ENCODE assay signal across 8 cellular contexts in genomic region chr20:41136336-41136694, GRCh38. TPM values are rescaled to one million over a fixed set of nuclear protein-coding genes. Genes with fewer than 3 reads are reported as not detected.
DNase-seq lines count a peak whose midpoint lies in the region; ATAC-seq and TF ChIP-seq lines count a peak whose summit lies in the region.

No MANE protein-coding gene starts in this region.

- no peaks in the 10 kb centered on the region for H3K9me3 Mint-ChIP-seq in activated naive CD4-positive, alpha-beta T cell treated with anti-CD3 and anti-CD28 coated beads, Interleukin-2, amount 50 U/mL, for 24 hours
- H3K9me3 Mint-ChIP-seq in activated naive CD8-positive, alpha-beta T cell treated with anti-CD3 and anti-CD28 coated beads, Interleukin-2, amount 50 U/mL, for 24 hours, result no peaks in the 10 kb centered on the region
- H3K9me3 Mint-ChIP-seq in type B pancreatic cell, result no peaks in the 10 kb centered on the region

- peak overlapping the region; percentile 87 to 92 for H3K27ac ChIP-seq in liver (ENCODE audit: low read depth in 1 of 2, low read length in 2 of 2)

- TF ChIP-seq RAD21 in liver (IDR thresholded peaks at IDR 0.05), result no peak

- DNase-seq in activated naive CD4-positive, alpha-beta T cell (lab: John Stamatoyannopoulos, UW), result no peak
- DNase-seq in activated naive CD8-positive, alpha-beta T cell treated with anti-CD3 and anti-CD28 coated beads, Interleukin-2, amount 50 U/mL, for 24 hours, result no peak
- DNase-seq in type B pancreatic cell (ENCODE audit: extremely low spot score, unreplicated experiment), result no peak
- no peak for DNase-seq in NCI-H1694 treated with DMSO at 0.1 percent for 48 hours (lab: John Stamatoyannopoulos, UW)

- peak overlapping the region; percentile 96 for H3K27ac Mint-ChIP-seq in activated naive CD4-positive, alpha-beta T cell treated with anti-CD3 and anti-CD28 coated beads, Interleukin-2, amount 50 U/mL, for 24 hours
- H3K27ac Mint-ChIP-seq in activated naive CD8-positive, alpha-beta T cell treated with anti-CD3 and anti-CD28 coated beads, Interleukin-2, amount 50 U/mL, for 24 hours, result peak overlapping the region; percentile 67
- peak overlapping the region; percentile 77 for H3K27ac Mint-ChIP-seq in type B pancreatic cell

- H3K27me3 ChIP-seq in liver (ENCODE audit: control insufficient read depth in 4 of 4, insufficient read depth in 4 of 4, low read length in 3 of 4), result no peaks in the 10 kb centered on the region

- H3K9ac ChIP-seq in liver (ENCODE audit: low read depth in 1 of 2, low read length in 2 of 2), result no peak overlapping the region

- WGBS in liver, result 32% methylated on average over 17 of the region's 17 CpGs

- no peaks in the 10 kb centered on the region for H3K36me3 ChIP-seq in liver (ENCODE audit: control insufficient read depth in 4 of 4, insufficient read depth in 3 of 4, low read depth in 1 of 4, low read length in 3 of 4)

- no peak for ATAC-seq in activated naive CD8-positive, alpha-beta T cell treated with anti-CD3 and anti-CD28 coated beads, Interleukin-2, amount 50 U/mL, for 24 hours
- ATAC-seq in HG02571 (IDR thresholded peaks at IDR 0.05; ENCODE audit: unreplicated experiment) (no peak), GM19324 (IDR thresholded peaks at IDR 0.05; ENCODE audit: low FRiP score, unreplicated experiment) (no peak)

- TF ChIP-seq CTCF in liver (IDR thresholded peaks at IDR 0.05; ENCODE audit: low read depth, low read length, missing input control) (no peak), type B pancreatic cell (conservative IDR thresholded peaks at IDR 0.05) (no peak)

- H3K4me1 Mint-ChIP-seq in activated naive CD4-positive, alpha-beta T cell treated with anti-CD3 and anti-CD28 coated beads, Interleukin-2, amount 50 U/mL, for 24 hours, result peaks cover 60% of the 10 kb centered on the region
- H3K4me1 Mint-ChIP-seq in activated naive CD8-positive, alpha-beta T cell treated with anti-CD3 and anti-CD28 coated beads, Interleukin-2, amount 50 U/mL, for 24 hours, result peaks cover 60% of the 10 kb centered on the region
- peaks cover 51% of the 10 kb centered on the region for H3K4me1 Mint-ChIP-seq in type B pancreatic cell (ENCODE audit: unreplicated experiment)

- H3K27me3 Mint-ChIP-seq in activated naive CD4-positive, alpha-beta T cell treated with anti-CD3 and anti-CD28 coated beads, Interleukin-2, amount 50 U/mL, for 24 hours, result no peaks in the 10 kb centered on the region
- H3K27me3 Mint-ChIP-seq in activated naive CD8-positive, alpha-beta T cell treated with anti-CD3 and anti-CD28 coated beads, Interleukin-2, amount 50 U/mL, for 24 hours, result no peaks in the 10 kb centered on the region
- no peaks in the 10 kb centered on the region for H3K27me3 Mint-ChIP-seq in type B pancreatic cell

- peak overlapping the region; percentile 76 to 90 (median 78) for H3K4me3 ChIP-seq in liver (ENCODE audit: low read depth in 1 of 3, low read length in 3 of 3)

- H3K36me3 Mint-ChIP-seq in activated naive CD4-positive, alpha-beta T cell treated with anti-CD3 and anti-CD28 coated beads, Interleukin-2, amount 50 U/mL, for 24 hours, result no peaks in the 10 kb centered on the region
- peaks cover 15% of the 10 kb centered on the region for H3K36me3 Mint-ChIP-seq in activated naive CD8-positive, alpha-beta T cell treated with anti-CD3 and anti-CD28 coated beads, Interleukin-2, amount 50 U/mL, for 24 hours (ENCODE audit: low read depth)
- peaks cover 7% of the 10 kb centered on the region for H3K36me3 Mint-ChIP-seq in type B pancreatic cell

- no peaks in the 10 kb centered on the region for H3K9me3 ChIP-seq in liver (ENCODE audit: control insufficient read depth in 4 of 4, low read length in 3 of 4)

- peaks cover 0 to 22% (median 12%) of the 10 kb centered on the region in 4 donors for H3K4me1 ChIP-seq in liver (ENCODE audit: control insufficient read depth in 4 of 4, insufficient read depth in 4 of 4, low read length in 3 of 4)

- peak overlapping the region; percentile 89 for H3K4me3 Mint-ChIP-seq in activated naive CD4-positive, alpha-beta T cell treated with anti-CD3 and anti-CD28 coated beads, Interleukin-2, amount 50 U/mL, for 24 hours
- peak overlapping the region; percentile 77 for H3K4me3 Mint-ChIP-seq in activated naive CD8-positive, alpha-beta T cell treated with anti-CD3 and anti-CD28 coated beads, Interleukin-2, amount 50 U/mL, for 24 hours
- peak overlapping the region; percentile 94 for H3K4me3 Mint-ChIP-seq in type B pancreatic cell

TF ChIP-seq in liver, 16 proteins besides CTCF, POLR2A, EP300 and RAD21:
- TF ChIP-seq NR2F2 (IDR thresholded peaks at IDR 0.05) (no peak), ATF3 (IDR thresholded peaks at IDR 0.05) (no peak), YY1 (IDR thresholded peaks at IDR 0.05) (no peak), FOXA2 (IDR thresholded peaks at IDR 0.05) (no peak), FOXA1 (IDR thresholded peaks at IDR 0.05) (no peak), RXRA (IDR thresholded peaks at IDR 0.05) (no peak), EGR1 (IDR thresholded peaks at IDR 0.05; ENCODE audit: low read depth in 2 of 2) (no peak), GABPA (IDR thresholded peaks at IDR 0.05 in 1 of 2, conservative IDR thresholded peaks at IDR 0.05 in 1 of 2) (no peak), HNF4G (IDR thresholded peaks at IDR 0.05) (no peak)
- TF ChIP-seq, protein P1, sequence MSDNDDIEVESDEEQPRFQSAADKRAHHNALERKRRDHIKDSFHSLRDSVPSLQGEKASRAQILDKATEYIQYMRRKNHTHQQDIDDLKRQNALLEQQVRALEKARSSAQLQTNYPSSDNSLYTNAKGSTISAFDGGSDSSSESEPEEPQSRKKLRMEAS (IDR thresholded peaks at IDR 0.05), result no peak

RNA-seq across cellular contexts. Expression of gene PLCG1, which starts 1.0 kb away (rescaled TPM):
- total RNA-seq in liver (10 to 100 TPM; 25.8 to 30.4 TPM), type B pancreatic cell (ENCODE audit: low replicate concordance) (78.9 and 241 TPM in 2 replicates)
- polyA plus RNA-seq in liver, result 1 to 10 TPM; 2.0 to 6.3 TPM
